Comparison of ENCODE assay signal across 13 cellular contexts in genomic region chr16:75262800-75263127, GRCh38. TPM values are rescaled to one million over a fixed set of nuclear protein-coding genes. Genes with fewer than 3 reads are reported as not detected.
DNase-seq lines count a peak whose midpoint lies in the region; ATAC-seq and TF ChIP-seq lines count a peak whose summit lies in the region.
"Had no signal": no experiment of that assay in that cellular context is flagged by ENCODE, and none has a peak within 500 bp of the region (broad histone marks: within the 10 kb centered on the region; RNA-seq: fewer than 3 reads in every experiment).

No MANE protein-coding gene starts in this region.

- H3K27me3 ChIP-seq in ACC112 (ENCODE audit: insufficient read depth, low read length) = no peaks in the 10 kb centered on the region
- H3K27me3 ChIP-seq in adipocyte (replicated peaks; ENCODE audit: control insufficient read depth, insufficient read depth, low read length) = no peaks in the 10 kb centered on the region
- no peaks in the 10 kb centered on the region for H3K27me3 ChIP-seq in hepatocyte
- H3K27me3 ChIP-seq in gastrocnemius medialis = no peaks in the 10 kb centered on the region

- ATAC-seq in gastrocnemius medialis (no peak), GM18909 (IDR thresholded peaks at IDR 0.05; ENCODE audit: poor library complexity, unreplicated experiment) (no peak)

- H3K27ac ChIP-seq in ACC112 (ENCODE audit: low read depth, low read length) = no peak overlapping the region
- H3K27ac ChIP-seq in hepatocyte = peak overlapping the region; percentile 99
- peak overlapping the region; percentile 95 to 100 (median 98) for H3K27ac ChIP-seq in gastrocnemius medialis
- H3K27ac ChIP-seq: epithelial cell of prostate had no signal

- H3K4me1 ChIP-seq in ACC112 (ENCODE audit: control insufficient read depth, insufficient read depth, low read length, unreplicated experiment) = peaks cover 51% of the 10 kb centered on the region
- peaks cover 50% of the 10 kb centered on the region for H3K4me1 ChIP-seq in adipocyte (ENCODE audit: control insufficient read depth, insufficient read depth, low read length)
- H3K4me1 ChIP-seq in hepatocyte (ENCODE audit: insufficient read depth) = peaks cover 65% of the 10 kb centered on the region
- peaks cover 79 to 80% of the 10 kb centered on the region in 2 donors for H3K4me1 ChIP-seq in gastrocnemius medialis

- peak overlapping the region; percentile 97 for H3K4me2 ChIP-seq in hepatocyte

- no peak for TF ChIP-seq CTCF in hepatocyte (IDR thresholded peaks at IDR 0.05; ENCODE audit: poor library complexity)
- no peak for TF ChIP-seq CTCF in gastrocnemius medialis (IDR thresholded peaks at IDR 0.05 in 4 of 5, conservative IDR thresholded peaks at IDR 0.05 in 1 of 5)

- H2AFZ ChIP-seq in ACC112 (ENCODE audit: low read length, unreplicated experiment) = no peak overlapping the region
- H2AFZ ChIP-seq in hepatocyte = no peak overlapping the region

- no peak for DNase-seq in adipocyte (ENCODE audit: low read depth)
- peak; percentile 14 for DNase-seq in hepatocyte (ENCODE audit: low spot score)
- peak in 1 of 2 donors; percentile 22 for DNase-seq in gastrocnemius medialis
- DNase-seq in SK-N-DZ (ENCODE audit: low spot score) = no peak
- DNase-seq in HK-2 (ENCODE audit: unreplicated experiment) = no peak
- DNase-seq in retina = no peak
- DNase-seq: activated CD4-positive, alpha-beta T cell treated with anti-CD3 and anti-CD28 coated beads, Interleukin-2, amount 10 ng/mL, durations not matched to agents 7 days and 5 days; NCI-H2171 had no signal

- H3K79me2 ChIP-seq in ACC112 (ENCODE audit: control insufficient read depth, insufficient read depth, low read length, unreplicated experiment) (peaks cover 78% of the 10 kb centered on the region), hepatocyte (peaks cover 86% of the 10 kb centered on the region)

- peaks cover 65% of the 10 kb centered on the region for H4K20me1 ChIP-seq in hepatocyte (ENCODE audit: insufficient read depth, poor library complexity, severe bottlenecking)

- no peaks in the 10 kb centered on the region for H3K9me2 ChIP-seq in hepatocyte (replicated peaks; ENCODE audit: insufficient read depth)

- peak overlapping the region; percentile 98 for H3K9ac ChIP-seq in adipocyte (ENCODE audit: low read length)

- intact Hi-C loops in gastrocnemius medialis (cut with DNase I; ENCODE audit: low total_unique reads) = loop anchor here (1.0 to 10.0 kb wide), 2 partner anchors 8 to 148 kb away; partner anchors contain the start of gene LDHD

- in situ Hi-C loops in gastrocnemius medialis (cut with MboI; ENCODE audit: low sequenced_read_pairs in 4 of 4) = no loop called here

- no peak for TF ChIP-seq POLR2A in gastrocnemius medialis (IDR thresholded peaks at IDR 0.05)

- 77% methylated on average over 5 of the region's 5 CpGs for WGBS in hepatocyte (ENCODE audit: low lambda C conversion rate, missing lambda C conversion rate)

- H3K4me3 ChIP-seq in ACC112 (ENCODE audit: low read depth, low read length) (0 out of 2 replicates have a peak overlapping the region, but pooled peaks have one; percentile 99), adipocyte (ENCODE audit: low read length) (peak overlapping the region; percentile 95), hepatocyte (no peak overlapping the region), gastrocnemius medialis (peak overlapping the region; percentile 75 to 97 (median 90))

- H3K9me3 ChIP-seq in adipocyte (ENCODE audit: control insufficient read depth, low read length) = no peaks in the 10 kb centered on the region
- H3K9me3 ChIP-seq in hepatocyte (ENCODE audit: low read depth) = no peaks in the 10 kb centered on the region
- no peaks in the 10 kb centered on the region for H3K9me3 ChIP-seq in gastrocnemius medialis

- no peaks in the 10 kb centered on the region for H3K36me3 ChIP-seq in ACC112 (ENCODE audit: insufficient read depth, low read length)
- H3K36me3 ChIP-seq in adipocyte (ENCODE audit: control insufficient read depth, insufficient read depth, low read length, severe bottlenecking) = no peaks in the 10 kb centered on the region
- no peaks in the 10 kb centered on the region for H3K36me3 ChIP-seq in hepatocyte (replicated peaks; ENCODE audit: insufficient read depth, low read depth)
- H3K36me3 ChIP-seq in gastrocnemius medialis = no peaks in the 10 kb centered on the region

RNA-seq across cellular contexts. Expression of gene BCAR1, which starts 11.3 kb away (rescaled TPM):
- 73.2 and 77.3 TPM in 2 replicates for total RNA-seq in hepatocyte
- 112 and 124 TPM in 2 replicates for polyA plus RNA-seq in hepatocyte
- 100 to 1,000 TPM; 101 to 153 (median 145) TPM for total RNA-seq in gastrocnemius medialis
- polyA plus RNA-seq in SK-N-DZ (2014; cell fraction: cytosol; rRNA removed) = 38.2 and 42.1 TPM in 2 replicates
- polyA plus RNA-seq in SK-N-DZ (2014; cell fraction: nucleus; rRNA removed) = 33.6 and 40.5 TPM in 2 replicates

RNA-seq across cellular contexts. Expression of gene CTRB1, which starts 44.0 kb away (rescaled TPM):
- total RNA-seq in hepatocyte = not detected in 2 replicates
- polyA plus RNA-seq in hepatocyte = 0.21 and 0.26 TPM in 2 replicates
- total RNA-seq in gastrocnemius medialis = not detected
- polyA plus RNA-seq in SK-N-DZ (2014; cell fraction: cytosol; rRNA removed) = not detected in 2 replicates
- polyA plus RNA-seq in SK-N-DZ (2014; cell fraction: nucleus; rRNA removed) = not detected in 2 replicates
- total RNA-seq: activated CD4-positive, alpha-beta T cell treated with anti-CD3 and anti-CD28 coated beads, Interleukin-2, amount 10 ng/mL, durations not matched to agents 7 days and 5 days; activated T-helper 2 cell treated with anti-CD3 and anti-CD28 coated beads, Interferon-gamma antibody, Interleukin-2, Interleukin-4, amounts not matched to agents 10 μg/mL and 5 μg/mL and 100 μg/mL, durations not matched to agents 14 hours and 24 hours and 36 hours; OCI-LY7 had no signal

RNA-seq across cellular contexts. Expression of gene CTRB2, which starts 55.8 kb away (rescaled TPM):
- total RNA-seq in hepatocyte (not detected in 2 replicates), gastrocnemius medialis (1 to 10 TPM in 1 of 4 donors, not detected in 3; 3.0 TPM)
- 0.44 TPM in 1 of 2 replicates, not detected in the other for polyA plus RNA-seq in hepatocyte
- not detected in 2 replicates for polyA plus RNA-seq in SK-N-DZ (2014; cell fraction: cytosol; rRNA removed)
- polyA plus RNA-seq in SK-N-DZ (2014; cell fraction: nucleus; rRNA removed) = not detected in 2 replicates
- total RNA-seq: activated CD4-positive, alpha-beta T cell treated with anti-CD3 and anti-CD28 coated beads, Interleukin-2, amount 10 ng/mL, durations not matched to agents 7 days and 5 days; activated T-helper 2 cell treated with anti-CD3 and anti-CD28 coated beads, Interferon-gamma antibody, Interleukin-2, Interleukin-4, amounts not matched to agents 10 μg/mL and 5 μg/mL and 100 μg/mL, durations not matched to agents 14 hours and 24 hours and 36 hours; OCI-LY7 had no signal
